Comparison of ENCODE assay signal across 8 cellular contexts in genomic region chr12:10154145-10154496, GRCh38. TPM values are rescaled to one million over a fixed set of nuclear protein-coding genes. Genes with fewer than 3 reads are reported as not detected.
DNase-seq lines count a peak whose midpoint lies in the region; ATAC-seq and TF ChIP-seq lines count a peak whose summit lies in the region.

No MANE protein-coding gene starts in this region.

- H3K4me1 Mint-ChIP-seq in CD8-positive, alpha-beta T cell (ENCODE audit: low read depth), result peaks cover 13% of the 10 kb centered on the region

- no peak for DNase-seq in CD8-positive, alpha-beta T cell
- peak; percentile 5 for DNase-seq in SK-N-DZ (ENCODE audit: low spot score)
- no peak for DNase-seq in fibroblast of lung (ENCODE audit: low read depth in 2 of 2)
- peak; percentile 57 for DNase-seq in osteoblast (ENCODE audit: insufficient read length, low spot score, missing footprints)
- DNase-seq in SJCRH30, result no peak
- DNase-seq in GM13977 (ENCODE audit: low spot score), result no peak

- no peak overlapping the region for H3K27ac Mint-ChIP-seq in CD8-positive, alpha-beta T cell

- H3K9ac ChIP-seq in fibroblast of lung (ENCODE audit: insufficient read depth, low read length), result no peak overlapping the region

- in situ Hi-C loops in GM13977 (cut with MboI; ENCODE audit: low pct_unique_long_range_greater_than_20kb, low sequenced_read_pairs, unreplicated experiment), result no loop called here

- intact Hi-C loops in CD8-positive, alpha-beta T cell (cut with DNase I, micrococcal nuclease), result loop anchor here (5.0 to 10.0 kb wide), 3 partner anchors 341 to 593 kb away; no protein-coding TSS in a partner anchor

- peak overlapping the region; percentile 92 for H2AFZ ChIP-seq in fibroblast of lung (ENCODE audit: low read length)
- peak overlapping the region; percentile 98 for H2AFZ ChIP-seq in osteoblast (ENCODE audit: low read length)

- ATAC-seq in CD8-positive, alpha-beta T cell, result no peak
- ATAC-seq in GM21515 (IDR thresholded peaks at IDR 0.05; ENCODE audit: unreplicated experiment) (no peak), GM18502 (IDR thresholded peaks at IDR 0.05; ENCODE audit: poor library complexity, unreplicated experiment) (no peak)

- H3K79me2 ChIP-seq in fibroblast of lung (ENCODE audit: control insufficient read depth, insufficient read depth, low read length) (no peaks in the 10 kb centered on the region), osteoblast (ENCODE audit: insufficient read depth, low read length) (no peaks in the 10 kb centered on the region)

- TF ChIP-seq CTCF in CD8-positive, alpha-beta T cell (IDR thresholded peaks at IDR 0.05), result no peak
- TF ChIP-seq CTCF in fibroblast of lung (conservative IDR thresholded peaks at IDR 0.05 in 1 of 2, IDR thresholded peaks at IDR 0.05 in 1 of 2; ENCODE audit: low read depth in 1 of 2, low read length in 2 of 2) (no peak), osteoblast (IDR thresholded peaks at IDR 0.05; ENCODE audit: extremely low read depth, low read depth, low read length) (no peak), GM13977 (IDR thresholded peaks at IDR 0.05; ENCODE audit: extremely low read depth, insufficient read depth, missing control alignments) (no peak)

- peak overlapping the region; percentile 75 for H3K4me3 ChIP-seq in CD8-positive, alpha-beta T cell (ENCODE audit: low read depth, low read length)
- peak overlapping the region in 1 of 4 experiments; percentile 55 for H3K4me3 ChIP-seq in fibroblast of lung (replicated peaks in 1 of 4; ENCODE audit: control extremely low read depth in 1 of 4, insufficient read depth in 1 of 4, low read depth in 3 of 4, low read length in 4 of 4)
- H3K4me3 ChIP-seq in osteoblast (ENCODE audit: insufficient read depth, low read length), result peak overlapping the region; percentile 81
- H3K4me3 ChIP-seq in SJCRH30, result no peak overlapping the region

- no peaks in the 10 kb centered on the region for H3K9me3 Mint-ChIP-seq in CD8-positive, alpha-beta T cell

- H4K20me1 ChIP-seq in fibroblast of lung (ENCODE audit: control insufficient read depth, extremely low read depth, insufficient read depth, low read length) (no peaks in the 10 kb centered on the region), osteoblast (ENCODE audit: insufficient read depth, low read length) (no peaks in the 10 kb centered on the region)

- peaks cover 3% of the 10 kb centered on the region for H3K4me1 ChIP-seq in CD8-positive, alpha-beta T cell (ENCODE audit: insufficient read depth, low read length)
- H3K4me1 ChIP-seq in fibroblast of lung (ENCODE audit: control insufficient read depth, extremely low read depth, insufficient read depth, low read length) (peaks cover 2% of the 10 kb centered on the region), osteoblast (ENCODE audit: insufficient read depth, low read length) (peaks cover 8% of the 10 kb centered on the region), SJCRH30 (no peaks in the 10 kb centered on the region)

- H3K27me3 ChIP-seq in CD8-positive, alpha-beta T cell (ENCODE audit: insufficient read depth, low read length), result no peaks in the 10 kb centered on the region
- no peaks in the 10 kb centered on the region for H3K27me3 ChIP-seq in fibroblast of lung (ENCODE audit: control insufficient read depth, insufficient read depth, low read length)
- H3K27me3 ChIP-seq in osteoblast (ENCODE audit: insufficient read depth, low read length), result no peaks in the 10 kb centered on the region
- H3K27me3 ChIP-seq in SJCRH30, result no peaks in the 10 kb centered on the region

- CTCF ChIA-PET in CD8-positive, alpha-beta T cell (lab: Charles Lee), result interaction anchor here (0.7 to 4.1 kb wide), 5 partner anchors 11 to 404 kb away, joined by 3 to 39 read pairs (median 27); no protein-coding TSS in a partner anchor

- H3K27me3 Mint-ChIP-seq in CD8-positive, alpha-beta T cell (ENCODE audit: low read depth), result no peaks in the 10 kb centered on the region

- H3K4me3 Mint-ChIP-seq in CD8-positive, alpha-beta T cell, result peak overlapping the region; percentile 94

- POLR2A ChIA-PET in CD8-positive, alpha-beta T cell (lab: Charles Lee), result interaction anchor here (0.7 kb wide), 1 partner anchor 67 kb away, joined by 3 read pairs; no protein-coding TSS in a partner anchor

- no peak overlapping the region for H3K27ac ChIP-seq in CD8-positive, alpha-beta T cell (ENCODE audit: low read depth, low read length)
- no peak overlapping the region for H3K27ac ChIP-seq in fibroblast of lung (ENCODE audit: insufficient read depth, low read length)
- H3K27ac ChIP-seq in osteoblast (ENCODE audit: low read depth, low read length), result no peak overlapping the region
- no peak overlapping the region for H3K27ac ChIP-seq in SJCRH30

- H3K36me3 ChIP-seq in CD8-positive, alpha-beta T cell (ENCODE audit: insufficient read depth, low read length), result no peaks in the 10 kb centered on the region
- H3K36me3 ChIP-seq in fibroblast of lung (ENCODE audit: control insufficient read depth, insufficient read depth, low read length) (no peaks in the 10 kb centered on the region), osteoblast (ENCODE audit: insufficient read depth, low read length) (no peaks in the 10 kb centered on the region), SJCRH30 (no peaks in the 10 kb centered on the region)

- H3K9me3 ChIP-seq in CD8-positive, alpha-beta T cell (ENCODE audit: low read length), result no peaks in the 10 kb centered on the region
- H3K9me3 ChIP-seq in fibroblast of lung (ENCODE audit: control insufficient read depth, insufficient read depth, low read depth, low read length) (no peaks in the 10 kb centered on the region), osteoblast (ENCODE audit: low read depth, low read length) (no peaks in the 10 kb centered on the region), SJCRH30 (replicated peaks) (no peaks in the 10 kb centered on the region)

- H3K4me2 ChIP-seq in fibroblast of lung (ENCODE audit: extremely low read depth, insufficient read depth, low read length), result no peak overlapping the region
- peak overlapping the region; percentile 96 for H3K4me2 ChIP-seq in osteoblast (ENCODE audit: insufficient read depth, low read length)

- no peaks in the 10 kb centered on the region for H3K36me3 Mint-ChIP-seq in CD8-positive, alpha-beta T cell

RNA-seq across cellular contexts. Expression of gene OLR1, which starts 17.8 kb away (rescaled TPM):
- total RNA-seq in CD8-positive, alpha-beta T cell, result not detected
- not detected in 2 replicates for polyA plus RNA-seq in SK-N-DZ (2014; cell fraction: cytosol; rRNA removed)
- polyA plus RNA-seq in SK-N-DZ (2014; cell fraction: nucleus; rRNA removed), result not detected in 2 replicates
- 0.26 and 1.2 TPM in 2 replicates for total RNA-seq in fibroblast of lung
- 3.2 and 27.4 TPM in 2 replicates for polyA plus RNA-seq in fibroblast of lung
- 1.5 and 14.3 TPM in 2 replicates for polyA plus RNA-seq in fibroblast of lung (2012)
- polyA minus RNA-seq in fibroblast of lung (ENCODE audit: low replicate concordance), result 6.0 TPM in 1 of 2 replicates, not detected in the other
- under 0.01 and 0.29 TPM in 2 replicates for total RNA-seq in osteoblast
- total RNA-seq in SJCRH30 (2014; rRNA removed; shearing (Covaris generic)), result not detected in 2 replicates

RNA-seq across cellular contexts. Expression of gene CLEC7A, which starts 24.1 kb away (rescaled TPM):
- under 1 TPM in 1 of 2 experiments, not detected in 1; 0.92 TPM for total RNA-seq in CD8-positive, alpha-beta T cell
- not detected in 2 replicates for polyA plus RNA-seq in SK-N-DZ (2014; cell fraction: cytosol; rRNA removed)
- polyA plus RNA-seq in SK-N-DZ (2014; cell fraction: nucleus; rRNA removed), result not detected in 2 replicates
- total RNA-seq in fibroblast of lung (not detected in 2 replicates), osteoblast (under 0.01 and 0.36 TPM in 2 replicates)
- 0.03 TPM in 1 of 2 replicates, not detected in the other for polyA plus RNA-seq in fibroblast of lung
- polyA plus RNA-seq in fibroblast of lung (2012), result not detected in 2 replicates
- polyA minus RNA-seq in fibroblast of lung (ENCODE audit: low replicate concordance), result not detected in 2 replicates
- not detected in 2 replicates for total RNA-seq in SJCRH30 (2014; rRNA removed; shearing (Covaris generic))

RNA-seq across cellular contexts. Expression of gene TMEM52B, which starts 24.7 kb away (rescaled TPM):
- not detected for total RNA-seq in CD8-positive, alpha-beta T cell
- not detected in 2 replicates for polyA plus RNA-seq in SK-N-DZ (2014; cell fraction: cytosol; rRNA removed)
- polyA plus RNA-seq in SK-N-DZ (2014; cell fraction: nucleus; rRNA removed), result not detected in 2 replicates
- total RNA-seq in fibroblast of lung, result under 0.01 and 0.50 TPM in 2 replicates
- 0.53 and 5.7 TPM in 2 replicates for polyA plus RNA-seq in fibroblast of lung
- polyA plus RNA-seq in fibroblast of lung (2012), result 0.61 and 4.1 TPM in 2 replicates
- polyA minus RNA-seq in fibroblast of lung (ENCODE audit: low replicate concordance), result 32.8 TPM in 1 of 2 replicates, not detected in the other
- total RNA-seq in osteoblast, result not detected in 2 replicates
- total RNA-seq in SJCRH30 (2014; rRNA removed; shearing (Covaris generic)), result not detected in 2 replicates

RNA-seq across cellular contexts. Expression of gene CLEC1A, which starts 55.3 kb away (rescaled TPM):
- not detected for total RNA-seq in CD8-positive, alpha-beta T cell
- not detected in 2 replicates for polyA plus RNA-seq in SK-N-DZ (2014; cell fraction: cytosol; rRNA removed)
- not detected in 2 replicates for polyA plus RNA-seq in SK-N-DZ (2014; cell fraction: nucleus; rRNA removed)
- not detected in 2 replicates for total RNA-seq in fibroblast of lung
- polyA plus RNA-seq in fibroblast of lung, result 0.08 TPM in 1 of 2 replicates, not detected in the other
- polyA plus RNA-seq in fibroblast of lung (2012), result not detected in 2 replicates
- polyA minus RNA-seq in fibroblast of lung (ENCODE audit: low replicate concordance), result not detected in 2 replicates
- total RNA-seq in osteoblast, result under 0.01 TPM in 1 of 2 replicates, not detected in the other
- not detected in 2 replicates for total RNA-seq in SJCRH30 (2014; rRNA removed; shearing (Covaris generic))

RNA-seq across cellular contexts. Expression of gene GABARAPL1, which starts 58.6 kb away (rescaled TPM):
- total RNA-seq in CD8-positive, alpha-beta T cell, result 100 to 1,000 TPM; 377 to 380 TPM
- polyA plus RNA-seq in SK-N-DZ (2014; cell fraction: cytosol; rRNA removed), result 22.4 and 25.9 TPM in 2 replicates
- 23.8 and 24.2 TPM in 2 replicates for polyA plus RNA-seq in SK-N-DZ (2014; cell fraction: nucleus; rRNA removed)
- 105 and 186 TPM in 2 replicates for total RNA-seq in fibroblast of lung
- polyA plus RNA-seq in fibroblast of lung, result 68.1 and 363 TPM in 2 replicates
- 57.3 and 279 TPM in 2 replicates for polyA plus RNA-seq in fibroblast of lung (2012)
- polyA minus RNA-seq in fibroblast of lung (ENCODE audit: low replicate concordance), result 29.3 and 97.1 TPM in 2 replicates
- 64.2 and 65.9 TPM in 2 replicates for total RNA-seq in osteoblast
- total RNA-seq in SJCRH30 (2014; rRNA removed; shearing (Covaris generic)), result 35.0 and 36.8 TPM in 2 replicates

Comparison
In these comparisons a context has a peak if more than half of its experiments do, and no peak if none do; other contexts are left out.
1. DNase-seq: peak in SK-N-DZ (single experiment) and osteoblast (single experiment); none in CD8-positive, alpha-beta T cell (0 of 7), fibroblast of lung (0 of 2), SJCRH30 (0 of 2) and GM13977 (single experiment).